ENCODE assay signal across 1 cellular context in the genomic region with DNA sequence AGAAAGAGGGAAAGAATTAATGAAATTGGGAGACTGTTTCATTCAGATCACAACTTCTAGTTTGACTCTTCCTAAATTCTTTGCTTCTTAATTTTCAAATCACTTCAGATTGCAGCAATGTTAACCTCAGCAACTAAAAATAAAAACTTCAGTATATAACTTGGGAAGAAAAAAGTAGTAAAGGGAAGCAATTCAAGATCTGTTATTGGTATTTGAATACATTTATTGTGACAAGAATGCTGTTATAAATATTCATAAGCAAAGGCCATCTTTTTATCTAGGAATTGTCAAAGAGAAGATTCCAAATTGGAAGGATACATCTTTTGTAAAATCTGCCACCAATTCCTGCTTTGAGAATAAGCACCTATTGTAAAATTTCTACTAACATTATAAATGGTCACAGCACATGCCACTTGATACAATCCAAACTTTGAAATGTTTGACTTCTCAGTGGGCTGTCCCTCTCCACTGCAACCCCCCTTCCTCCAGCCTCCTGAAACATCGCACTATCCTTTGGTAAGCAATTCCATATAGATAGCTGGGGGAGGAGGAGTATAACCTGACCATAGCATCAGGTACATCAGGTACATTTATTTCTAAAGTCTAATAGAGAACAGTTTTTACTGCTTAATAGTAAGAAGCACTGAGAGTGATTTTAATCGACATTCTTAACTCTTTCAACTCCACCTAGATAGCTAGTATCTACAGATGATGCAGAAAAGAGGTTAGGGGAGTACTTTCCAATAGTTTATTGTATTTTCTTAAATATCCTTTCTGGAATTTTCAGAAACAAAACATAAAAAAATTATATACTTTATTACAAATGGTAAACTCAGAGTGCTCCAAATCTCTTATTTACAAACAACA.
TF ChIP-seq lines count a peak whose summit lies in the region.

No MANE protein-coding gene starts in this region.

TF ChIP-seq in K562, 482 proteins besides CTCF, POLR2A, EP300 and RAD21 (continues in another document):
- TF ChIP-seq, protein P1, sequence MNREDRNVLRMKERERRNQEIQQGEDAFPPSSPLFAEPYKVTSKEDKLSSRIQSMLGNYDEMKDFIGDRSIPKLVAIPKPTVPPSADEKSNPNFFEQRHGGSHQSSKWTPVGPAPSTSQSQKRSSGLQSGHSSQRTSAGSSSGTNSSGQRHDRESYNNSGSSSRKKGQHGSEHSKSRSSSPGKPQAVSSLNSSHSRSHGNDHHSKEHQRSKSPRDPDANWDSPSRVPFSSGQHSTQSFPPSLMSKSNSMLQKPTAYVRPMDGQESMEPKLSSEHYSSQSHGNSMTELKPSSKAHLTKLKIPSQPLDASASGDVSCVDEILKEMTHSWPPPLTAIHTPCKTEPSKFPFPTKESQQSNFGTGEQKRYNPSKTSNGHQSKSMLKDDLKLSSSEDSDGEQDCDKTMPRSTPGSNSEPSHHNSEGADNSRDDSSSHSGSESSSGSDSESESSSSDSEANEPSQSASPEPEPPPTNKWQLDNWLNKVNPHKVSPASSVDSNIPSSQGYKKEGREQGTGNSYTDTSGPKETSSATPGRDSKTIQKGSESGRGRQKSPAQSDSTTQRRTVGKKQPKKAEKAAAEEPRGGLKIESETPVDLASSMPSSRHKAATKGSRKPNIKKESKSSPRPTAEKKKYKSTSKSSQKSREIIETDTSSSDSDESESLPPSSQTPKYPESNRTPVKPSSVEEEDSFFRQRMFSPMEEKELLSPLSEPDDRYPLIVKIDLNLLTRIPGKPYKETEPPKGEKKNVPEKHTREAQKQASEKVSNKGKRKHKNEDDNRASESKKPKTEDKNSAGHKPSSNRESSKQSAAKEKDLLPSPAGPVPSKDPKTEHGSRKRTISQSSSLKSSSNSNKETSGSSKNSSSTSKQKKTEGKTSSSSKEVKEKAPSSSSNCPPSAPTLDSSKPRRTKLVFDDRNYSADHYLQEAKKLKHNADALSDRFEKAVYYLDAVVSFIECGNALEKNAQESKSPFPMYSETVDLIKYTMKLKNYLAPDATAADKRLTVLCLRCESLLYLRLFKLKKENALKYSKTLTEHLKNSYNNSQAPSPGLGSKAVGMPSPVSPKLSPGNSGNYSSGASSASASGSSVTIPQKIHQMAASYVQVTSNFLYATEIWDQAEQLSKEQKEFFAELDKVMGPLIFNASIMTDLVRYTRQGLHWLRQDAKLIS (CRISPR knock-in tag; IDR thresholded peaks at IDR 0.05): 0 out of 2 replicates have a peak, but pooled peaks have one; percentile 24
- TF ChIP-seq CBFA2T2 (conservative IDR thresholded peaks at IDR 0.05) (no peak), SIN3A (IDR thresholded peaks at IDR 0.05; ENCODE audit: borderline replicate concordance in 2 of 2, control insufficient read depth in 1 of 2, low read depth in 2 of 2, low read length in 2 of 2) (peak in 1 of 2 experiments; percentile 78; a peak in 1 of 4 replicates), ZKSCAN3 (CRISPR knock-in tag; IDR thresholded peaks at IDR 0.05) (no peak), CBX5 (IDR thresholded peaks at IDR 0.05; ENCODE audit: borderline replicate concordance, low read depth) (no peak), TRIM24 (IDR thresholded peaks at IDR 0.05) (no peak), LEF1 (IDR thresholded peaks at IDR 0.05) (no peak), SP2 (IDR thresholded peaks at IDR 0.05; ENCODE audit: extremely low read depth, low read depth, low read length, poor library complexity, severe bottlenecking) (no peak), POLR2AphosphoS5 (IDR thresholded peaks at IDR 0.05; ENCODE audit: control insufficient read depth, insufficient read depth, low read depth, low read length) (peak; percentile 75), KDM5B (IDR thresholded peaks at IDR 0.05; ENCODE audit: insufficient replicate concordance, low read depth, low read length) (peak; percentile 75), ZNF830 (CRISPR knock-in tag; IDR thresholded peaks at IDR 0.05) (no peak), ZNF507 (tag; conservative IDR thresholded peaks at IDR 0.05) (no peak), POLR2B (IDR thresholded peaks at IDR 0.05; ENCODE audit: low read depth, partially characterized antibody) (peak; percentile 30), BCOR (IDR thresholded peaks at IDR 0.05) (no peak), NELFE (IDR thresholded peaks at IDR 0.05; ENCODE audit: insufficient read depth, insufficient read length) (no peak), GATA2 (CRISPR knock-in tag; IDR thresholded peaks at IDR 0.05) (no peak), TEAD1 (CRISPR knock-in tag; IDR thresholded peaks at IDR 0.05) (0 out of 4 replicates have a peak, but pooled peaks of 1 of the 2 experiments have one; percentile 51), POLR2H (tag; IDR thresholded peaks at IDR 0.05; ENCODE audit: low read depth) (peak; percentile 46; the same call in 1 of the 2 replicates), POLR3A (IDR thresholded peaks at IDR 0.05; ENCODE audit: borderline replicate concordance, extremely low read depth, insufficient read depth, insufficient read length) (no peak), KDM2B (CRISPR knock-in tag; IDR thresholded peaks at IDR 0.05) (no peak), HDAC8 (tag; IDR thresholded peaks at IDR 0.05) (no peak), ZNF174 (CRISPR knock-in tag; IDR thresholded peaks at IDR 0.05) (no peak), MYC (IDR thresholded peaks at IDR 0.05; ENCODE audit: low read depth, low read length) (no peak), MYC (CRISPR knock-in tag; IDR thresholded peaks at IDR 0.05; ENCODE audit: borderline replicate concordance, low read depth) (no peak), ZNF57 (CRISPR knock-in tag; IDR thresholded peaks at IDR 0.05) (no peak), BRD9 (IDR thresholded peaks at IDR 0.05; ENCODE audit: low read depth, partially characterized antibody) (no peak), HEY1 (CRISPR knock-in tag; IDR thresholded peaks at IDR 0.05; ENCODE audit: borderline replicate concordance) (no peak), ILK (tag; IDR thresholded peaks at IDR 0.05; ENCODE audit: borderline replicate concordance, low read depth) (no peak), SRSF7 (optimal IDR thresholded peaks at IDR 0.05; ENCODE audit: low read depth, low read length) (no peak), MTA3 (IDR thresholded peaks at IDR 0.05; ENCODE audit: borderline replicate concordance) (peak; percentile 78; the same call in 1 of the 2 replicates), EWSR1 (IDR thresholded peaks at IDR 0.05; ENCODE audit: borderline replicate concordance, low read depth, partially characterized antibody) (no peak), ZBTB7A (IDR thresholded peaks at IDR 0.05; ENCODE audit: borderline replicate concordance, control insufficient read depth, low read depth, low read length) (no peak), ZNF408 (CRISPR knock-in tag; IDR thresholded peaks at IDR 0.05; ENCODE audit: low read depth) (no peak), ZNF695 (CRISPR knock-in tag; IDR thresholded peaks at IDR 0.05) (no peak), ZZZ3 (IDR thresholded peaks at IDR 0.05) (no peak), ZFX (CRISPR knock-in tag; IDR thresholded peaks at IDR 0.05) (peak; percentile 21; the same call in 1 of the 2 replicates), CREBBP (IDR thresholded peaks at IDR 0.05; ENCODE audit: low read depth, low read length) (no peak), ZNF263 (CRISPR knock-in tag; IDR thresholded peaks at IDR 0.05; ENCODE audit: borderline replicate concordance) (no peak), GABPB2 (CRISPR knock-in tag; conservative IDR thresholded peaks at IDR 0.05) (peak; percentile 67; the same call in 1 of the 2 replicates), BRCA1 (IDR thresholded peaks at IDR 0.05) (no peak), BRCA1 (CRISPR knock-in tag; IDR thresholded peaks at IDR 0.05) (no peak), MYNN (IDR thresholded peaks at IDR 0.05) (no peak), MYNN (CRISPR knock-in tag; IDR thresholded peaks at IDR 0.05) (no peak), ZNF175 (CRISPR knock-in tag; IDR thresholded peaks at IDR 0.05; ENCODE audit: low read depth) (no peak), RFX7 (CRISPR knock-in tag; IDR thresholded peaks at IDR 0.05) (no peak), ZNF23 (CRISPR knock-in tag; IDR thresholded peaks at IDR 0.05) (no peak), SMAD2 (IDR thresholded peaks at IDR 0.05; ENCODE audit: low read depth, low read length) (no peak), HMG20A (CRISPR knock-in tag; conservative IDR thresholded peaks at IDR 0.05) (no peak)
- TF ChIP-seq, protein P2, sequence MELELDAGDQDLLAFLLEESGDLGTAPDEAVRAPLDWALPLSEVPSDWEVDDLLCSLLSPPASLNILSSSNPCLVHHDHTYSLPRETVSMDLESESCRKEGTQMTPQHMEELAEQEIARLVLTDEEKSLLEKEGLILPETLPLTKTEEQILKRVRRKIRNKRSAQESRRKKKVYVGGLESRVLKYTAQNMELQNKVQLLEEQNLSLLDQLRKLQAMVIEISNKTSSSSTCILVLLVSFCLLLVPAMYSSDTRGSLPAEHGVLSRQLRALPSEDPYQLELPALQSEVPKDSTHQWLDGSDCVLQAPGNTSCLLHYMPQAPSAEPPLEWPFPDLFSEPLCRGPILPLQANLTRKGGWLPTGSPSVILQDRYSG (tag; conservative IDR thresholded peaks at IDR 0.05; ENCODE audit: low read depth): no peak
- TF ChIP-seq, protein P3, sequence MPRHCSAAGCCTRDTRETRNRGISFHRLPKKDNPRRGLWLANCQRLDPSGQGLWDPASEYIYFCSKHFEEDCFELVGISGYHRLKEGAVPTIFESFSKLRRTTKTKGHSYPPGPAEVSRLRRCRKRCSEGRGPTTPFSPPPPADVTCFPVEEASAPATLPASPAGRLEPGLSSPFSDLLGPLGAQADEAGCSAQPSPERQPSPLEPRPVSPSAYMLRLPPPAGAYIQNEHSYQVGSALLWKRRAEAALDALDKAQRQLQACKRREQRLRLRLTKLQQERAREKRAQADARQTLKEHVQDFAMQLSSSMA (CRISPR knock-in tag; IDR thresholded peaks at IDR 0.05): no peak
- TF ChIP-seq, protein P4, sequence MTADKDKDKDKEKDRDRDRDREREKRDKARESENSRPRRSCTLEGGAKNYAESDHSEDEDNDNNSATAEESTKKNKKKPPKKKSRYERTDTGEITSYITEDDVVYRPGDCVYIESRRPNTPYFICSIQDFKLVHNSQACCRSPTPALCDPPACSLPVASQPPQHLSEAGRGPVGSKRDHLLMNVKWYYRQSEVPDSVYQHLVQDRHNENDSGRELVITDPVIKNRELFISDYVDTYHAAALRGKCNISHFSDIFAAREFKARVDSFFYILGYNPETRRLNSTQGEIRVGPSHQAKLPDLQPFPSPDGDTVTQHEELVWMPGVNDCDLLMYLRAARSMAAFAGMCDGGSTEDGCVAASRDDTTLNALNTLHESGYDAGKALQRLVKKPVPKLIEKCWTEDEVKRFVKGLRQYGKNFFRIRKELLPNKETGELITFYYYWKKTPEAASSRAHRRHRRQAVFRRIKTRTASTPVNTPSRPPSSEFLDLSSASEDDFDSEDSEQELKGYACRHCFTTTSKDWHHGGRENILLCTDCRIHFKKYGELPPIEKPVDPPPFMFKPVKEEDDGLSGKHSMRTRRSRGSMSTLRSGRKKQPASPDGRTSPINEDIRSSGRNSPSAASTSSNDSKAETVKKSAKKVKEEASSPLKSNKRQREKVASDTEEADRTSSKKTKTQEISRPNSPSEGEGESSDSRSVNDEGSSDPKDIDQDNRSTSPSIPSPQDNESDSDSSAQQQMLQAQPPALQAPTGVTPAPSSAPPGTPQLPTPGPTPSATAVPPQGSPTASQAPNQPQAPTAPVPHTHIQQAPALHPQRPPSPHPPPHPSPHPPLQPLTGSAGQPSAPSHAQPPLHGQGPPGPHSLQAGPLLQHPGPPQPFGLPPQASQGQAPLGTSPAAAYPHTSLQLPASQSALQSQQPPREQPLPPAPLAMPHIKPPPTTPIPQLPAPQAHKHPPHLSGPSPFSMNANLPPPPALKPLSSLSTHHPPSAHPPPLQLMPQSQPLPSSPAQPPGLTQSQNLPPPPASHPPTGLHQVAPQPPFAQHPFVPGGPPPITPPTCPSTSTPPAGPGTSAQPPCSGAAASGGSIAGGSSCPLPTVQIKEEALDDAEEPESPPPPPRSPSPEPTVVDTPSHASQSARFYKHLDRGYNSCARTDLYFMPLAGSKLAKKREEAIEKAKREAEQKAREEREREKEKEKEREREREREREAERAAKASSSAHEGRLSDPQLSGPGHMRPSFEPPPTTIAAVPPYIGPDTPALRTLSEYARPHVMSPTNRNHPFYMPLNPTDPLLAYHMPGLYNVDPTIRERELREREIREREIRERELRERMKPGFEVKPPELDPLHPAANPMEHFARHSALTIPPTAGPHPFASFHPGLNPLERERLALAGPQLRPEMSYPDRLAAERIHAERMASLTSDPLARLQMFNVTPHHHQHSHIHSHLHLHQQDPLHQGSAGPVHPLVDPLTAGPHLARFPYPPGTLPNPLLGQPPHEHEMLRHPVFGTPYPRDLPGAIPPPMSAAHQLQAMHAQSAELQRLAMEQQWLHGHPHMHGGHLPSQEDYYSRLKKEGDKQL (CRISPR knock-in tag; IDR thresholded peaks at IDR 0.05; ENCODE audit: borderline replicate concordance): no peak
- TF ChIP-seq, protein P5, sequence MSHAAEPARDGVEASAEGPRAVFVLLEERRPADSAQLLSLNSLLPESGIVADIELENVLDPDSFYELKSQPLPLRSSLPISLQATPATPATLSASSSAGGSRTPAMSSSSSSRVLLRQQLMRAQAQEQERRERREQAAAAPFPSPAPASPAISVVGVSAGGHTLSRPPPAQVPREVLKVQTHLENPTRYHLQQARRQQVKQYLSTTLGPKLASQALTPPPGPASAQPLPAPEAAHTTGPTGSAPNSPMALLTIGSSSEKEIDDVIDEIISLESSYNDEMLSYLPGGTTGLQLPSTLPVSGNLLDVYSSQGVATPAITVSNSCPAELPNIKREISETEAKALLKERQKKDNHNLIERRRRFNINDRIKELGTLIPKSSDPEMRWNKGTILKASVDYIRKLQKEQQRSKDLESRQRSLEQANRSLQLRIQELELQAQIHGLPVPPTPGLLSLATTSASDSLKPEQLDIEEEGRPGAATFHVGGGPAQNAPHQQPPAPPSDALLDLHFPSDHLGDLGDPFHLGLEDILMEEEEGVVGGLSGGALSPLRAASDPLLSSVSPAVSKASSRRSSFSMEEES (CRISPR knock-in tag; IDR thresholded peaks at IDR 0.05): no peak
- TF ChIP-seq, protein P6, sequence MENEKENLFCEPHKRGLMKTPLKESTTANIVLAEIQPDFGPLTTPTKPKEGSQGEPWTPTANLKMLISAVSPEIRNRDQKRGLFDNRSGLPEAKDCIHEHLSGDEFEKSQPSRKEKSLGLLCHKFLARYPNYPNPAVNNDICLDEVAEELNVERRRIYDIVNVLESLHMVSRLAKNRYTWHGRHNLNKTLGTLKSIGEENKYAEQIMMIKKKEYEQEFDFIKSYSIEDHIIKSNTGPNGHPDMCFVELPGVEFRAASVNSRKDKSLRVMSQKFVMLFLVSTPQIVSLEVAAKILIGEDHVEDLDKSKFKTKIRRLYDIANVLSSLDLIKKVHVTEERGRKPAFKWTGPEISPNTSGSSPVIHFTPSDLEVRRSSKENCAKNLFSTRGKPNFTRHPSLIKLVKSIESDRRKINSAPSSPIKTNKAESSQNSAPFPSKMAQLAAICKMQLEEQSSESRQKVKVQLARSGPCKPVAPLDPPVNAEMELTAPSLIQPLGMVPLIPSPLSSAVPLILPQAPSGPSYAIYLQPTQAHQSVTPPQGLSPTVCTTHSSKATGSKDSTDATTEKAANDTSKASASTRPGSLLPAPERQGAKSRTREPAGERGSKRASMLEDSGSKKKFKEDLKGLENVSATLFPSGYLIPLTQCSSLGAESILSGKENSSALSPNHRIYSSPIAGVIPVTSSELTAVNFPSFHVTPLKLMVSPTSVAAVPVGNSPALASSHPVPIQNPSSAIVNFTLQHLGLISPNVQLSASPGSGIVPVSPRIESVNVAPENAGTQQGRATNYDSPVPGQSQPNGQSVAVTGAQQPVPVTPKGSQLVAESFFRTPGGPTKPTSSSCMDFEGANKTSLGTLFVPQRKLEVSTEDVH (IDR thresholded peaks at IDR 0.05; ENCODE audit: low read depth, partially characterized antibody): no peak
